In genomic region chr3:9420850-9421549, GRCh38 we compare ENCODE assay signal across 9 cellular contexts. TPM values are rescaled to one million over a fixed set of nuclear protein-coding genes. Genes with fewer than 3 reads are reported as not detected.
DNase-seq lines count a peak whose midpoint lies in the region; ATAC-seq and TF ChIP-seq lines count a peak whose summit lies in the region.
"Had no signal": no experiment of that assay in that cellular context is flagged by ENCODE, and none has a peak within 500 bp of the region (broad histone marks: within the 10 kb centered on the region; RNA-seq: fewer than 3 reads in every experiment).

No MANE protein-coding gene starts in this region.

- H3K9me3 ChIP-seq in GM23248 (ENCODE audit: low read depth) (no peaks in the 10 kb centered on the region), PC-9 (ENCODE audit: insufficient read depth, low read depth) (no peaks in the 10 kb centered on the region), trophoblast cell (ENCODE audit: insufficient read depth, low read depth, low read length) (no peaks in the 10 kb centered on the region)

- no peak overlapping the region for H2BK120ac ChIP-seq in trophoblast cell (ENCODE audit: insufficient read depth, low read length, poor library complexity)

- peak overlapping the region; percentile 95 for H3K27ac ChIP-seq in GM23248
- peak overlapping the region; percentile 90 for H3K27ac ChIP-seq in PC-9
- H3K27ac ChIP-seq in trophoblast cell (ENCODE audit: low read depth, low read length) = peak overlapping the region; percentile 41

- H2BK5ac ChIP-seq in trophoblast cell (ENCODE audit: low read depth, low read length, poor library complexity) = no peak overlapping the region

- H4K12ac ChIP-seq in trophoblast cell (ENCODE audit: low read depth, low read length) = no peak overlapping the region

- H3K9me2 ChIP-seq in GM23248 (ENCODE audit: insufficient read depth) (no peaks in the 10 kb centered on the region), PC-9 (ENCODE audit: insufficient read depth) (no peaks in the 10 kb centered on the region)

- peaks cover 98% of the 10 kb centered on the region for H3K79me2 ChIP-seq in GM23248 (ENCODE audit: insufficient read depth)
- peaks cover 96% of the 10 kb centered on the region for H3K79me2 ChIP-seq in PC-9 (ENCODE audit: low read depth)
- peaks cover 8% of the 10 kb centered on the region for H3K79me2 ChIP-seq in trophoblast cell (ENCODE audit: control insufficient read depth, insufficient read depth, low read length, poor library complexity)

- H3K4me2 ChIP-seq in GM23248 (ENCODE audit: unreplicated experiment) (peak overlapping the region; percentile 73), PC-9 (peak overlapping the region; percentile 66), trophoblast cell (ENCODE audit: low read length) (no peak overlapping the region)

- H2BK12ac ChIP-seq in trophoblast cell (ENCODE audit: low read length) = no peak overlapping the region

- intact Hi-C loops in PC-9 (cut with micrococcal nuclease; ENCODE audit: unreplicated experiment) = loop anchor here (5.0 kb wide), 2 partner anchors 34 to 69 kb away; no protein-coding TSS in a partner anchor

- in situ Hi-C loops in GM23248 (cut with MboI) = no loop called here

- no peak overlapping the region for H4K91ac ChIP-seq in trophoblast cell (ENCODE audit: low read depth, low read length)

- no peak overlapping the region for H2AK5ac ChIP-seq in trophoblast cell (ENCODE audit: low read length)

- H3K36me3 ChIP-seq in GM23248 (ENCODE audit: low read depth) = peaks cover 5% of the 10 kb centered on the region; the same call in 1 of the 2 replicates
- peaks cover 27% of the 10 kb centered on the region for H3K36me3 ChIP-seq in PC-9 (ENCODE audit: low read depth)
- peaks cover 3 to 5% of the 10 kb centered on the region in 2 experiments for H3K36me3 ChIP-seq in trophoblast cell (ENCODE audit: control insufficient read depth in 1 of 2, insufficient read depth in 2 of 2, low read length in 2 of 2)

- H4K8ac ChIP-seq in trophoblast cell (ENCODE audit: low read depth, low read length) = no peak overlapping the region

- H3K23ac ChIP-seq in trophoblast cell (ENCODE audit: low read length) = no peak overlapping the region

- H3K9ac ChIP-seq in GM23248 (peak overlapping the region; percentile 84), trophoblast cell (ENCODE audit: low read length) (no peak overlapping the region)

- DNase-seq in GM23248 = peak; percentile 54
- DNase-seq in PC-9 = peak in 1 of 2 experiments; percentile 59
- DNase-seq in dermis blood vessel endothelial cell = peak; percentile 75
- DNase-seq in trophoblast cell = peak in 1 of 2 donors; percentile 58
- DNase-seq in cerebellum (ENCODE audit: low spot score) = no peak
- no peak for DNase-seq in NCI-H146 (lab: John Stamatoyannopoulos, UW)
- DNase-seq: activated CD8-positive, alpha-beta memory T cell treated with anti-CD3 and anti-CD28 coated beads, Interleukin-2, amount 50 U/mL, for 4 hours had no signal

- H3K4me1 ChIP-seq in GM23248 (ENCODE audit: insufficient read depth) (peaks cover 68% of the 10 kb centered on the region), PC-9 (replicated peaks; ENCODE audit: insufficient read depth) (peaks cover 64% of the 10 kb centered on the region), trophoblast cell (ENCODE audit: control insufficient read depth in 1 of 2, insufficient read depth in 2 of 2, low read length in 2 of 2) (no peaks in the 10 kb centered on the region)

- no TSS peak for BruUV-seq in PC-9 (replicated peaks; lab: Mats Ljungman, UMichigan)

- TF ChIP-seq CTCF in PC-9 (conservative IDR thresholded peaks at IDR 0.05) = no peak

- no peak overlapping the region for H3K14ac ChIP-seq in trophoblast cell (ENCODE audit: low read length)

- ATAC-seq in GM18511 (IDR thresholded peaks at IDR 0.05; ENCODE audit: unreplicated experiment) (no peak), HG03025 (IDR thresholded peaks at IDR 0.05; ENCODE audit: low FRiP score, unreplicated experiment) (no peak)

- no peak overlapping the region for H3K4ac ChIP-seq in trophoblast cell (ENCODE audit: low read depth, low read length)

- no peak overlapping the region for H3K18ac ChIP-seq in trophoblast cell (ENCODE audit: low read length)

- H4K20me1 ChIP-seq in GM23248 (ENCODE audit: insufficient read depth) (peaks cover 22% of the 10 kb centered on the region), PC-9 (ENCODE audit: insufficient read depth) (peaks cover 34% of the 10 kb centered on the region)

- POLR2A ChIA-PET in PC-9 (lab: Charles Lee; ENCODE audit: unreplicated experiment) = interaction anchor here (0.5 to 1.7 kb wide), 4 partner anchors 21 to 376 kb away, joined by 4 to 10 read pairs (median 8); no protein-coding TSS in a partner anchor

- peaks cover 60% of the 10 kb centered on the region for H3F3A ChIP-seq in GM23248 (ENCODE audit: insufficient read depth)
- peaks cover 61% of the 10 kb centered on the region for H3F3A ChIP-seq in PC-9 (ENCODE audit: insufficient read depth, low read depth)

- 78 to 81% methylated on average over 2 of the region's 2 CpGs for WGBS in GM23248 (ENCODE audit: low coverage in 1 of 2, low lambda C conversion rate in 2 of 2, missing lambda C conversion rate in 2 of 2), 2 experiments
- no CpG with 5 or more reads among the region's 2 CpGs for WGBS in trophoblast cell (ENCODE audit: extremely low coverage, insufficient coverage, insufficient read length)

- CTCF ChIA-PET in PC-9 (lab: Charles Lee) = interaction anchor here (0.7 to 1.1 kb wide), 3 partner anchors 22 to 72 kb away, joined by 3 to 4 read pairs (median 4); no protein-coding TSS in a partner anchor

- no peaks in the 10 kb centered on the region for H3K79me1 ChIP-seq in trophoblast cell (ENCODE audit: low read length)

- H3K27me3 ChIP-seq in GM23248 (replicated peaks; ENCODE audit: insufficient read depth) (no peaks in the 10 kb centered on the region), PC-9 (ENCODE audit: insufficient read depth, low read depth) (no peaks in the 10 kb centered on the region), trophoblast cell (ENCODE audit: insufficient read depth, low read length) (no peaks in the 10 kb centered on the region)

- H2AFZ ChIP-seq in GM23248 (no peak overlapping the region), PC-9 (no peak overlapping the region), trophoblast cell (ENCODE audit: insufficient read depth, low read length, poor library complexity) (no peak overlapping the region)

- H3K4me3 ChIP-seq in GM23248 = no peak overlapping the region
- H3K4me3 ChIP-seq in PC-9 = no peak overlapping the region
- no peak overlapping the region for H3K4me3 ChIP-seq in trophoblast cell (ENCODE audit: low read depth, low read length)

RNA-seq across cellular contexts. Expression of gene SETD5, which starts 23.6 kb away (rescaled TPM):
- total RNA-seq in GM23248 (2014; rRNA removed; shearing (Covaris generic)) = 45.0 and 62.0 TPM in 2 replicates
- polyA plus RNA-seq in GM23248 (2016; fragmentation: Nextera tagmentation; extraction: Ambion mirVana) = 31.7 and 35.0 TPM in 2 replicates
- 117 and 140 TPM in 2 replicates for total RNA-seq in PC-9 (2021)
- total RNA-seq in dermis blood vessel endothelial cell = 48.0 and 73.4 TPM in 2 replicates
- 193 and 197 TPM in 2 replicates for polyA plus RNA-seq in trophoblast cell (2013)
- 100.0 TPM for total RNA-seq in cerebellum

RNA-seq across cellular contexts. Expression of gene THUMPD3, which starts 58.1 kb away (rescaled TPM):
- 38.9 and 41.7 TPM in 2 replicates for total RNA-seq in GM23248 (2014; rRNA removed; shearing (Covaris generic))
- polyA plus RNA-seq in GM23248 (2016; fragmentation: Nextera tagmentation; extraction: Ambion mirVana) = 27.9 and 28.5 TPM in 2 replicates
- total RNA-seq in PC-9 (2021) = 48.8 and 49.9 TPM in 2 replicates
- total RNA-seq in dermis blood vessel endothelial cell = 23.5 and 30.9 TPM in 2 replicates
- polyA plus RNA-seq in trophoblast cell (2013) = 25.9 and 28.3 TPM in 2 replicates
- 50.8 TPM for total RNA-seq in cerebellum

Comparison
In these comparisons a context has a peak if more than half of its experiments do, and no peak if none do; other contexts are left out.
1. DNase-seq: peak in GM23248 (single experiment) and dermis blood vessel endothelial cell (single experiment); none in cerebellum (single experiment) and NCI-H146 (single experiment).
2. H3K27ac ChIP-seq: peak in every context shown above with its lines; median percentile 95 in GM23248; 90 in PC-9; 41 in trophoblast cell.